Comparison of ENCODE assay signal across 8 cellular contexts in genomic region chr5:142432961-142433360, GRCh38.
DNase-seq lines count a peak whose midpoint lies in the region; ATAC-seq and TF ChIP-seq lines count a peak whose summit lies in the region.

No MANE protein-coding gene starts in this region.

- no peak overlapping the region for H3K4me2 ChIP-seq in PC-3 (ENCODE audit: low read length)

- no peak for TF ChIP-seq POLR2A in Peyer's patch (IDR thresholded peaks at IDR 0.05)

- TF ChIP-seq CTCF in Peyer's patch (IDR thresholded peaks at IDR 0.05) (no peak), PC-3 (conservative IDR thresholded peaks at IDR 0.05; ENCODE audit: low read depth, low read length) (no peak)

- peaks cover 0 to 9% (median 0%) of the 10 kb centered on the region in 4 donors for H3K4me1 ChIP-seq in Peyer's patch
- no peaks in the 10 kb centered on the region for H3K4me1 ChIP-seq in PC-3 (ENCODE audit: insufficient read depth, low read length)

- DNase-seq in Peyer's patch: peak in 2 of 3 donors; percentile 31 to 60
- DNase-seq in activated naive CD8-positive, alpha-beta T cell treated with anti-CD3 and anti-CD28 coated beads for 36 hours: peak; percentile 18
- DNase-seq in stimulated activated CD8-positive, alpha-beta memory T cell treated with anti-CD3 and anti-CD28 coated beads, Interleukin-12 subunit alpha, Interleukin-12 subunit beta, amount 100 ng/mL, for 1 hour (ENCODE audit: low read depth): peak; percentile 29
- DNase-seq in NCI-H1105 treated with DMSO at 0.1 percent for 48 hours (lab: John Stamatoyannopoulos, UW): no peak
- no peak for DNase-seq in NCI-H2227 (lab: John Stamatoyannopoulos, UW; ENCODE audit: unreplicated experiment)
- no peak for DNase-seq in GM03348 (ENCODE audit: low spot score)
- DNase-seq in PC-3: no peak

- peak overlapping the region; percentile 85 for H3K27ac Mint-ChIP-seq in activated naive CD8-positive, alpha-beta T cell treated with anti-CD3 and anti-CD28 coated beads for 36 hours

- no peaks in the 10 kb centered on the region for H3K79me2 ChIP-seq in PC-3 (ENCODE audit: low read length)

- H3K9me2 ChIP-seq in PC-3 (replicated peaks; ENCODE audit: low read length): no peaks in the 10 kb centered on the region

- H3K36me3 Mint-ChIP-seq in activated naive CD8-positive, alpha-beta T cell treated with anti-CD3 and anti-CD28 coated beads for 36 hours: no peaks in the 10 kb centered on the region

- peak overlapping the region; percentile 19 for H3K4me3 Mint-ChIP-seq in activated naive CD8-positive, alpha-beta T cell treated with anti-CD3 and anti-CD28 coated beads for 36 hours

- ATAC-seq in GM21529 (IDR thresholded peaks at IDR 0.05; ENCODE audit: unreplicated experiment) (peak; percentile 36), PC-3 (no peak)

- POLR2A ChIA-PET in PC-3 (lab: Charles Lee; ENCODE audit: unreplicated experiment): no interaction called here

- H2AFZ ChIP-seq in PC-3 (ENCODE audit: low read length): no peak overlapping the region

- H3K9ac ChIP-seq in PC-3 (ENCODE audit: low read length): no peak overlapping the region

- H4K20me1 ChIP-seq in PC-3 (ENCODE audit: low read length): no peaks in the 10 kb centered on the region

- H3K36me3 ChIP-seq in Peyer's patch (no peaks in the 10 kb centered on the region), PC-3 (ENCODE audit: low read depth, low read length) (no peaks in the 10 kb centered on the region)

- H3K27me3 Mint-ChIP-seq in activated naive CD8-positive, alpha-beta T cell treated with anti-CD3 and anti-CD28 coated beads for 36 hours: no peaks in the 10 kb centered on the region

- H3K4me3 ChIP-seq in Peyer's patch (no peak overlapping the region), PC-3 (ENCODE audit: low read length) (no peak overlapping the region)

- BruUV-seq in PC-3 (replicated peaks; lab: Mats Ljungman, UMichigan): no TSS peak

- H3K27me3 ChIP-seq in Peyer's patch: no peaks in the 10 kb centered on the region
- no peaks in the 10 kb centered on the region for H3K27me3 ChIP-seq in PC-3 (ENCODE audit: low read length)

- intact Hi-C loops in PC-3 (cut with micrococcal nuclease): no loop called here

- peaks cover 21% of the 10 kb centered on the region for H3K4me1 Mint-ChIP-seq in activated naive CD8-positive, alpha-beta T cell treated with anti-CD3 and anti-CD28 coated beads for 36 hours

- H3K9me3 ChIP-seq in Peyer's patch: no peaks in the 10 kb centered on the region
- H3K9me3 ChIP-seq in PC-3 (ENCODE audit: low read length): no peaks in the 10 kb centered on the region

- no peaks in the 10 kb centered on the region for H3F3A ChIP-seq in PC-3 (ENCODE audit: low read length, unreplicated experiment)

- H3K27ac ChIP-seq in Peyer's patch (peak overlapping the region in 3 of 4 donors; percentile 6 to 61 (median 36)), PC-3 (ENCODE audit: low read length) (no peak overlapping the region)

- no peaks in the 10 kb centered on the region for H3K9me3 Mint-ChIP-seq in activated naive CD8-positive, alpha-beta T cell treated with anti-CD3 and anti-CD28 coated beads for 36 hours

- CTCF ChIA-PET in PC-3 (lab: Charles Lee): no interaction called here

Comparison
In these comparisons a context has a peak if more than half of its experiments do, and no peak if none do; other contexts are left out.
1. DNase-seq: peak in Peyer's patch (2 of 3), activated naive CD8-positive, alpha-beta T cell treated with anti-CD3 and anti-CD28 coated beads for 36 hours (single experiment) and stimulated activated CD8-positive, alpha-beta memory T cell treated with anti-CD3 and anti-CD28 coated beads, Interleukin-12 subunit alpha, Interleukin-12 subunit beta, amount 100 ng/mL, for 1 hour (single experiment); none in NCI-H1105 treated with DMSO at 0.1 percent for 48 hours (single experiment), NCI-H2227 (single experiment), GM03348 (single experiment) and PC-3 (single experiment).